9 cellular contexts compared by ENCODE assay signal in the genomic region with DNA sequence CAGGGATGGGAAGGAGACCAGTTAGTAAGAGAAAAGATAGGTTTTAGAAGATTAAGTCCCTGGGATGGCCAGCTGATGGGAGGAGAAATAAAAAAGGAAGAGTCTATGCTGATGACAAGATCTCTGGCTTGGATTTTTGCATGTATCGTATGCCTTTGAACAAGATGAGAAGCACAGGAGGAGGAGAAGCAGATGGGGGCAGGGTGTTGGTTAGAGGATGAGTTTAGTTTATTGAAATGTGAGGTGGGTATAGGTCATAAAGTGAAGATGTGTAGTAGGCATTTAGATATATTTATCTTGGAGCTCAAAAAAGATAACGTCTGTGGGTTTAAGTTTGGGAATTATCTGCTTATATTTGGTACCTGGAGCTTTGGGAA. TPM values are rescaled to one million over a fixed set of nuclear protein-coding genes. Genes with fewer than 3 reads are reported as not detected.
DNase-seq lines count a peak whose midpoint lies in the region; ATAC-seq and TF ChIP-seq lines count a peak whose summit lies in the region.
"Had no signal": no experiment of that assay in that cellular context is flagged by ENCODE, and none has a peak within 500 bp of the region (broad histone marks: within the 10 kb centered on the region; RNA-seq: fewer than 3 reads in every experiment).

No MANE protein-coding gene starts in this region.

- peaks cover 16% of the 10 kb centered on the region for H3K4me1 ChIP-seq in CD8-positive, alpha-beta memory T cell (ENCODE audit: insufficient read depth, low read length)
- H3K4me1 ChIP-seq in Loucy (ENCODE audit: insufficient read depth, low read length, poor library complexity, severe bottlenecking) (peaks cover 43% of the 10 kb centered on the region), parathyroid adenoma (no peaks in the 10 kb centered on the region)

- peak overlapping the region; percentile 97 for H3K27ac ChIP-seq in CD8-positive, alpha-beta memory T cell (ENCODE audit: low read depth, low read length)
- H3K27ac ChIP-seq in parathyroid adenoma, result peak overlapping the region; percentile 89

- H3K9ac ChIP-seq in Loucy (ENCODE audit: low read depth, low read length, poor library complexity, severe bottlenecking), result peak overlapping the region; percentile 78
- no peak overlapping the region for H3K9ac ChIP-seq in parathyroid adenoma

- peaks cover 0 to 3% of the 10 kb centered on the region in 2 donors for H3K27me3 Mint-ChIP-seq in CD8-positive, alpha-beta memory T cell
- no peaks in the 10 kb centered on the region for H3K27me3 Mint-ChIP-seq in osteocyte (ENCODE audit: unreplicated experiment)

- H3K4me3 Mint-ChIP-seq in CD8-positive, alpha-beta memory T cell, result no peak overlapping the region
- no peak overlapping the region for H3K4me3 Mint-ChIP-seq in osteocyte (ENCODE audit: unreplicated experiment)

- H3K9me2 ChIP-seq in Loucy (replicated peaks; ENCODE audit: low read depth, low read length), result no peaks in the 10 kb centered on the region

- H3K4me1 Mint-ChIP-seq in CD8-positive, alpha-beta memory T cell, result peaks cover 17 to 23% (median 23%) of the 10 kb centered on the region in 3 donors
- peaks cover 2% of the 10 kb centered on the region for H3K4me1 Mint-ChIP-seq in osteocyte (ENCODE audit: unreplicated experiment)

- no peak for DNase-seq in CD8-positive, alpha-beta memory T cell
- peak; percentile 6 for DNase-seq in epithelial cell of esophagus (ENCODE audit: low read depth)
- DNase-seq in NCI-H1105 (lab: John Stamatoyannopoulos, UW), result no peak
- DNase-seq in sciatic nerve (ENCODE audit: low spot score), result no peak
- no peak for DNase-seq in NK-92 (lab: John Stamatoyannopoulos, UW; ENCODE audit: unreplicated experiment)
- no peak for DNase-seq in osteocyte (ENCODE audit: extremely low spot score, unreplicated experiment)
- DNase-seq: NCI-H1417 treated with DMSO at 0.1 percent for 48 hours had no signal

- POLR2A ChIA-PET in CD8-positive, alpha-beta memory T cell (lab: Charles Lee), result interaction anchor here (0.6 kb wide), 1 partner anchor 45 kb away, joined by 4 read pairs; no protein-coding TSS in a partner anchor

- ATAC-seq in sciatic nerve, result no peak

- intact Hi-C loops in sciatic nerve (cut with DNase I), result no loop called here

- H3K79me2 ChIP-seq in Loucy (ENCODE audit: insufficient read depth, low read length), result peaks cover 59% of the 10 kb centered on the region
- H3K79me2 ChIP-seq in parathyroid adenoma, result peaks cover 2% of the 10 kb centered on the region

- no peaks in the 10 kb centered on the region for H3F3A ChIP-seq in Loucy (ENCODE audit: low read depth)

- H3K36me3 Mint-ChIP-seq in CD8-positive, alpha-beta memory T cell, result peaks cover 0 to 12% (median 3%) of the 10 kb centered on the region in 3 donors
- H3K36me3 Mint-ChIP-seq in osteocyte (ENCODE audit: unreplicated experiment), result peaks cover 5% of the 10 kb centered on the region

- no peaks in the 10 kb centered on the region for H3K27me3 ChIP-seq in CD8-positive, alpha-beta memory T cell (ENCODE audit: insufficient read depth, low read length, poor library complexity, severe bottlenecking)
- H3K27me3 ChIP-seq in Loucy (ENCODE audit: insufficient read depth, low read length, poor library complexity, severe bottlenecking) (peaks cover 29% of the 10 kb centered on the region), parathyroid adenoma (ENCODE audit: control insufficient read depth, insufficient read depth, low read length) (no peaks in the 10 kb centered on the region)

- no peaks in the 10 kb centered on the region for H3K36me3 ChIP-seq in CD8-positive, alpha-beta memory T cell (ENCODE audit: insufficient read depth, low read length)
- peaks cover 6% of the 10 kb centered on the region for H3K36me3 ChIP-seq in Loucy (ENCODE audit: insufficient read depth, low read length)
- no peaks in the 10 kb centered on the region for H3K36me3 ChIP-seq in parathyroid adenoma (ENCODE audit: control insufficient read depth, insufficient read depth, low read length)

- no peaks in the 10 kb centered on the region for H3K9me3 ChIP-seq in CD8-positive, alpha-beta memory T cell (ENCODE audit: low read length)
- no peaks in the 10 kb centered on the region for H3K9me3 ChIP-seq in Loucy (ENCODE audit: insufficient read depth, low read depth, low read length)
- H3K9me3 ChIP-seq in parathyroid adenoma (ENCODE audit: control insufficient read depth, low read length), result no peaks in the 10 kb centered on the region

- H3K27ac Mint-ChIP-seq in CD8-positive, alpha-beta memory T cell, result no peak overlapping the region
- H3K27ac Mint-ChIP-seq in osteocyte (ENCODE audit: unreplicated experiment), result no peak overlapping the region

- CTCF ChIA-PET in CD8-positive, alpha-beta memory T cell (lab: Charles Lee), result interaction anchor here (1.8 kb wide), 1 partner anchor 162 kb away, joined by 5 read pairs; no protein-coding TSS in a partner anchor

- no peak for TF ChIP-seq CTCF in Loucy (conservative IDR thresholded peaks at IDR 0.05; ENCODE audit: low read length)
- TF ChIP-seq CTCF in epithelial cell of esophagus (IDR thresholded peaks at IDR 0.05; ENCODE audit: insufficient read depth, low read depth, low read length, missing control alignments), result no peak
- TF ChIP-seq CTCF in parathyroid adenoma (IDR thresholded peaks at IDR 0.05), result no peak
- no peak for TF ChIP-seq CTCF in osteocyte (IDR thresholded peaks at IDR 0.05)

- H3K4me2 ChIP-seq in Loucy (ENCODE audit: low read depth, low read length, poor library complexity, severe bottlenecking) (peak overlapping the region; percentile 87), parathyroid adenoma (ENCODE audit: low read length) (peak overlapping the region; percentile 90)

- H3K4me3 ChIP-seq in CD8-positive, alpha-beta memory T cell (ENCODE audit: low read length), result peak overlapping the region; percentile 64
- H3K4me3 ChIP-seq in Loucy (ENCODE audit: low read length, poor library complexity, severe bottlenecking), result peak overlapping the region; percentile 92
- H3K4me3 ChIP-seq in epithelial cell of esophagus (ENCODE audit: low read length), result peak overlapping the region; percentile 94
- H3K4me3 ChIP-seq in parathyroid adenoma (ENCODE audit: low read depth, low read length), result peak overlapping the region; percentile 95

- H4K20me1 ChIP-seq in Loucy (ENCODE audit: insufficient read depth, low read length, poor library complexity, severe bottlenecking), result peaks cover 43% of the 10 kb centered on the region

- H2AFZ ChIP-seq in Loucy (ENCODE audit: low read length), result no peak overlapping the region
- H2AFZ ChIP-seq in parathyroid adenoma, result peak overlapping the region; percentile 79

- no peaks in the 10 kb centered on the region for H3K9me3 Mint-ChIP-seq in CD8-positive, alpha-beta memory T cell
- no peaks in the 10 kb centered on the region for H3K9me3 Mint-ChIP-seq in osteocyte (ENCODE audit: unreplicated experiment)

RNA-seq across cellular contexts. Expression of a gene that starts 1.4 kb away (rescaled TPM):
- total RNA-seq in CD8-positive, alpha-beta memory T cell, result 10 to 100 TPM; 41.5 to 46.9 TPM
- polyA plus RNA-seq in CD8-positive, alpha-beta memory T cell, result 38.0 TPM
- total RNA-seq in sciatic nerve (24.3 TPM), osteocyte (41.6 and 41.8 TPM in 2 replicates)

RNA-seq across cellular contexts. Expression of a gene that starts 43.4 kb away (rescaled TPM):
- under 1 TPM; 0.48 to 0.73 TPM for total RNA-seq in CD8-positive, alpha-beta memory T cell
- 0.10 TPM for polyA plus RNA-seq in CD8-positive, alpha-beta memory T cell
- total RNA-seq in sciatic nerve (10.7 TPM), osteocyte (36.8 and 38.5 TPM in 2 replicates)

RNA-seq across cellular contexts. Expression of a gene that starts 45.7 kb away (rescaled TPM):
- total RNA-seq in CD8-positive, alpha-beta memory T cell, result 10 to 100 TPM; 44.4 to 45.1 TPM
- 46.0 TPM for polyA plus RNA-seq in CD8-positive, alpha-beta memory T cell
- total RNA-seq in sciatic nerve, result 74.4 TPM
- total RNA-seq in osteocyte, result 93.0 and 99.6 TPM in 2 replicates
